9 cellular contexts compared by ENCODE assay signal in the genomic region with DNA sequence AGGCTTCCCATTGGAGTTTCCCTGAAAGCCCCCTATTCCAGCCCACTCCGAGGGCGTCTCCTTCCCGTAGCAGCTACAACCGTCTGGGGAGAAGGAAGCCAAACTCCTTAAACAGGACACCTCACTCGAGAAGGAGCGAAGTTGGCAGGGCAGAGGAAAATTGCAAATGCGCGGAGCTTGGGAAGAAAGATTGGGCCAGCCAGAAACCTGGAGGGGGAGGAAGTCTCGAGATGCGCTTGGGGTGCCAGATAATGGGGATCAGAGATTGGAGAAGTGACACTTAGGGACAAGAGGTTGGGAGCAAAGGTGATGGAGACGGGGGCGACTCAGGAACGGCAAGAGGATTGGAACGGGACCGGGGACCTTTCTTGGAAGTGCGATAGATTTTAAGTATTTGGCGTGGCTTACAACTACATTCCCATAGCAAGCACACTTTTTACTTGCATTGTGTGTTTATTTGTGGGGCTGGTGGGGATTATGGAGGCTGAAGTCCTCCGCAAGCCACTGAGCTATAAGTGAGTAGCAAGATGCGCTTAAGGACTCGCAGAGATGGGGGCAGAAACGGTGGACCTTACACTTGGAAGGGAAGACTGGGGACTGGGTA. TPM values are rescaled to one million over a fixed set of nuclear protein-coding genes. Genes with fewer than 3 reads are reported as not detected.
DNase-seq lines count a peak whose midpoint lies in the region; ATAC-seq and TF ChIP-seq lines count a peak whose summit lies in the region.
"Had no signal": no experiment of that assay in that cellular context is flagged by ENCODE, and none has a peak within 500 bp of the region (broad histone marks: within the 10 kb centered on the region; RNA-seq: fewer than 3 reads in every experiment).

No MANE protein-coding gene starts in this region.

- no peak overlapping the region for H3K27ac Mint-ChIP-seq in neural progenitor cell

- H3K27me3 ChIP-seq in Karpas-422 (ENCODE audit: low read length) (peaks cover 2% of the 10 kb centered on the region; the same call in 1 of the 2 replicates), neural progenitor cell (peaks cover 89% of the 10 kb centered on the region)

- no peaks in the 10 kb centered on the region for H3K36me3 ChIP-seq in Karpas-422 (ENCODE audit: insufficient read depth, low read length)
- H3K36me3 ChIP-seq in neural progenitor cell: no peaks in the 10 kb centered on the region

- H3K4me3 Mint-ChIP-seq in neural progenitor cell: peak overlapping the region; percentile 88

- H3K4me3 ChIP-seq in GM08714 (ENCODE audit: low read length): peak overlapping the region; percentile 2; the same call in 1 of the 2 replicates
- H3K4me3 ChIP-seq in Karpas-422 (ENCODE audit: low read length): peak overlapping the region; percentile 65
- peak overlapping the region; percentile 63 for H3K4me3 ChIP-seq in neural progenitor cell

- peaks cover 31% of the 10 kb centered on the region for H3K4me1 ChIP-seq in Karpas-422 (ENCODE audit: low read length)
- H3K4me1 ChIP-seq in neural progenitor cell: peaks cover 42% of the 10 kb centered on the region

- peak overlapping the region; percentile 61 for H3K9ac ChIP-seq in Karpas-422 (ENCODE audit: low read length)
- no peak overlapping the region for H3K9ac ChIP-seq in neural progenitor cell

- TF ChIP-seq CTCF in neural progenitor cell (IDR thresholded peaks at IDR 0.05) (no peak), RWPE1 (conservative IDR thresholded peaks at IDR 0.05; ENCODE audit: low read depth) (no peak)

- H2AFZ ChIP-seq in Karpas-422 (ENCODE audit: low read length) (peak overlapping the region; percentile 40; the same call in 1 of the 2 replicates), neural progenitor cell (replicated peaks) (no peak overlapping the region)

- H3F3A ChIP-seq in neural progenitor cell (ENCODE audit: low read depth): peaks cover 50% of the 10 kb centered on the region

- H3K36me3 Mint-ChIP-seq in neural progenitor cell: no peaks in the 10 kb centered on the region

- POLR2A ChIA-PET in RWPE1 (lab: Yijun Ruan, JAX; ENCODE audit: low non-redundant PET): no interaction called here

- H3K27me3 Mint-ChIP-seq in neural progenitor cell (ENCODE audit: insufficient read depth, low read depth): peaks cover 69% of the 10 kb centered on the region

- CTCF ChIA-PET in RWPE1 (lab: Yijun Ruan, JAX): interaction anchor here (0.5 to 1.2 kb wide), 4 partner anchors 12 to 673 kb away, joined by 3 read pairs; partner anchors contain the start of gene FBXW8

- peaks cover 40% of the 10 kb centered on the region for H3K4me1 Mint-ChIP-seq in neural progenitor cell

- ATAC-seq in HG02973 (IDR thresholded peaks at IDR 0.05; ENCODE audit: unreplicated experiment): no peak
- ATAC-seq in HG03139 (IDR thresholded peaks at IDR 0.05; ENCODE audit: unreplicated experiment): no peak

- no peaks in the 10 kb centered on the region for H3K9me2 ChIP-seq in Karpas-422 (replicated peaks; ENCODE audit: insufficient read depth, low read length)

- DNase-seq in Karpas-422 (no peak), dermis blood vessel endothelial cell (peak; percentile 17), neural progenitor cell (ENCODE audit: low spot score) (peak; percentile 17), RWPE1 (ENCODE audit: low spot score) (no peak), T1000 (lab: John Stamatoyannopoulos, UW) (no peak)
- DNase-seq: hippocampal formation had no signal

- H4K20me1 ChIP-seq in Karpas-422 (ENCODE audit: insufficient read depth, low read depth, low read length) (no peaks in the 10 kb centered on the region), neural progenitor cell (ENCODE audit: low read depth) (peaks cover 34% of the 10 kb centered on the region)

- H3K79me2 ChIP-seq in Karpas-422 (ENCODE audit: low read length): no peaks in the 10 kb centered on the region
- no peaks in the 10 kb centered on the region for H3K79me2 ChIP-seq in neural progenitor cell (ENCODE audit: low read depth)

- H3K9me3 ChIP-seq in Karpas-422 (ENCODE audit: low read length) (no peaks in the 10 kb centered on the region), neural progenitor cell (ENCODE audit: low read depth) (no peaks in the 10 kb centered on the region)

- H3K27ac ChIP-seq in Karpas-422 (ENCODE audit: low read length) (no peak overlapping the region), neural progenitor cell (no peak overlapping the region), RWPE1 (no peak overlapping the region)

- H3K4me2 ChIP-seq in Karpas-422 (ENCODE audit: low read depth, low read length, poor library complexity, severe bottlenecking): peak overlapping the region; percentile 77
- peak overlapping the region; percentile 99 for H3K4me2 ChIP-seq in neural progenitor cell

- H3K9me3 Mint-ChIP-seq in neural progenitor cell: no peaks in the 10 kb centered on the region

RNA-seq across cellular contexts. Expression of gene HRK, which starts 0.9 kb away (rescaled TPM):
- 0.94 and 1.2 TPM in 2 replicates for total RNA-seq in Karpas-422 (2014; rRNA removed; shearing (Covaris generic); ENCODE audit: low replicate concordance)
- not detected in 2 replicates for total RNA-seq in dermis blood vessel endothelial cell
- 0.06 TPM in 1 of 2 replicates, not detected in the other for total RNA-seq in neural progenitor cell (ENCODE audit: low replicate concordance)

RNA-seq across cellular contexts. Expression of gene FBXW8, which starts 30.4 kb away (rescaled TPM):
- 34.8 TPM in 2 replicates for total RNA-seq in Karpas-422 (2014; rRNA removed; shearing (Covaris generic); ENCODE audit: low replicate concordance)
- total RNA-seq in dermis blood vessel endothelial cell (15.5 and 16.0 TPM in 2 replicates), neural progenitor cell (ENCODE audit: low replicate concordance) (20.7 and 27.2 TPM in 2 replicates)

Comparison
In these comparisons a context has a peak if more than half of its experiments do, and no peak if none do; other contexts are left out.
1. H3K4me3 ChIP-seq: peak in every context shown above with its lines; median percentile 65 in Karpas-422; 63 in neural progenitor cell; 2 in GM08714.
2. DNase-seq: peak in dermis blood vessel endothelial cell (single experiment) and neural progenitor cell (single experiment); none in Karpas-422 (single experiment), RWPE1 (single experiment) and T1000 (single experiment).